In the genomic region with DNA sequence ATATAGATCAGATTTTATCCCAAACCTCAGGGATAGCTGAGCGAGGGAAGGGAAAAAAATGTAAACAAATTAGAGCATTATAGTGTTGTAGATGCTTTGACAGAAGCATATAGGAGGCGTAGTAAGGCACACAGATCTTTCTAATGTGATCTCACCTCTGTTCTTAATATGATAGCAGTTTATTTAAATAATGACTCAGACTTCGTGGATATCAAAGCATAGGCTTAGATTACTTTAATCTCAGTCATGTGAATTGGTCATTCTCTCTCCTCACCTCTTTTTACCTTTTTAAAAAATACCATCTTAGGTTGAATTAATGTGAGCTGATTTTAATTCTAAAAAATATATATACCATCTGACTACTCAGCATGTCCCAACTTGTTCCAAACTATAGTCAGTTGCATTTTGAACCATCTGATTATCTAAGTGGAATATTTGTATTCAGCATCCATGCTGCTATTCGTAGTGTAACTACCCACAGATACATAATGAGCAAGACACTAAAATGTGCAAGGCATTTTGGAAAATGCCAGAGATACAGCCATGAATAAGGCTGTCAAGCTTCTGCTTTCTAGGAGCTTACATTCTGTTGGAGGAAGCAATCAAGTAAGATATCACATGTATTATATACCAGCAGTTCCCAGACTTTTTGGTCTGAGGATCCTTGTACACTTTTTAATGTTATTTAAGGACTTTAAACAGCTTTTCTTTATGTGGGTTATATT, we compare ENCODE assay signal across 16 cellular contexts.
A peak's percentile ranks its signal among the peaks of the same experiment; 100 is the strongest.
DNase-seq lines count a peak whose midpoint lies in the region; ATAC-seq and TF ChIP-seq lines count a peak whose summit lies in the region.
"Had no signal": no experiment of that assay in that cellular context is flagged by ENCODE, and none has a peak within 500 bp of the region (broad histone marks: within the 10 kb centered on the region; RNA-seq: fewer than 3 reads in every experiment).

No MANE protein-coding gene starts in this region.

- no peak for TF ChIP-seq CTCF in foreskin keratinocyte (conservative IDR thresholded peaks at IDR 0.05)

- H3K36me3 ChIP-seq in CD8-positive, alpha-beta memory T cell (ENCODE audit: insufficient read depth, low read length) = no peaks in the 10 kb centered on the region
- H3K36me3 ChIP-seq: ovary had no signal

- CTCF ChIA-PET in CD8-positive, alpha-beta memory T cell (lab: Charles Lee) = no interaction called here

- H3K4me1 Mint-ChIP-seq in activated T-cell treated with anti-CD3 and anti-CD28 coated beads, Interleukin-2, amount 50 U/mL, for 72 hours (ENCODE audit: low read depth) = peaks cover 8% of the 10 kb centered on the region
- peaks cover 1 to 20% (median 17%) of the 10 kb centered on the region in 3 donors for H3K4me1 Mint-ChIP-seq in CD8-positive, alpha-beta memory T cell
- H3K4me1 Mint-ChIP-seq: activated CD4-positive, alpha-beta T cell treated with anti-CD3 and anti-CD28 coated beads, Interleukin-2, amount 10 ng/mL, durations not matched to agents 7 days and 5 days had no signal

- no peaks in the 10 kb centered on the region for H3K36me3 Mint-ChIP-seq in activated T-cell treated with anti-CD3 and anti-CD28 coated beads, Interleukin-2, amount 50 U/mL, for 72 hours (ENCODE audit: insufficient read depth in 2 of 2)
- H3K36me3 Mint-ChIP-seq in CD8-positive, alpha-beta memory T cell = peaks cover 0 to 2% (median 0%) of the 10 kb centered on the region in 3 donors

- H3K4me1 ChIP-seq in foreskin keratinocyte = peaks cover 26% of the 10 kb centered on the region
- no peaks in the 10 kb centered on the region for H3K4me1 ChIP-seq in CD8-positive, alpha-beta memory T cell (ENCODE audit: insufficient read depth, low read length)

- no peaks in the 10 kb centered on the region for H3K9me3 ChIP-seq in CD8-positive, alpha-beta memory T cell (ENCODE audit: low read length)
- H3K9me3 ChIP-seq: ovary had no signal

- no peak overlapping the region for H3K4me3 ChIP-seq in CD8-positive, alpha-beta memory T cell (ENCODE audit: low read length)
- H3K4me3 ChIP-seq: ovary had no signal

- POLR2A ChIA-PET in CD8-positive, alpha-beta memory T cell (lab: Charles Lee) = no interaction called here

- peak overlapping the region; percentile 61 for H3K27ac Mint-ChIP-seq in activated T-cell treated with anti-CD3 and anti-CD28 coated beads, Interleukin-2, amount 50 U/mL, for 72 hours
- H3K27ac Mint-ChIP-seq in CD8-positive, alpha-beta memory T cell = no peak overlapping the region
- H3K27ac Mint-ChIP-seq: activated CD4-positive, alpha-beta T cell treated with anti-CD3 and anti-CD28 coated beads, Interleukin-2, amount 10 ng/mL, durations not matched to agents 7 days and 5 days; activated T-cell treated with anti-CD3 and anti-CD28 coated beads, Interleukin-2, amount 50 U/mL, for 24 hours; H9; T-helper 2 cell treated with Interferon-gamma antibody and Interleukin-4, amounts not matched to agents 5 μg/mL and 100 μg/mL, for 36 hours had no signal

- H3K27ac ChIP-seq in foreskin keratinocyte = peak overlapping the region; percentile 5
- H3K27ac ChIP-seq in CD8-positive, alpha-beta memory T cell (ENCODE audit: low read depth, low read length) = no peak overlapping the region
- H3K27ac ChIP-seq: ovary had no signal

- no peak overlapping the region for H3K4me3 Mint-ChIP-seq in activated T-cell treated with anti-CD3 and anti-CD28 coated beads, Interleukin-2, amount 50 U/mL, for 72 hours
- no peak overlapping the region for H3K4me3 Mint-ChIP-seq in CD8-positive, alpha-beta memory T cell
- H3K4me3 Mint-ChIP-seq: activated CD4-positive, alpha-beta T cell treated with anti-CD3 and anti-CD28 coated beads, Interleukin-2, amount 10 ng/mL, durations not matched to agents 7 days and 5 days; activated T-cell treated with anti-CD3 and anti-CD28 coated beads, Interleukin-2, amount 50 U/mL, for 24 hours; H9; T-helper 2 cell treated with Interferon-gamma antibody and Interleukin-4, amounts not matched to agents 5 μg/mL and 100 μg/mL, for 36 hours had no signal

- no peaks in the 10 kb centered on the region for H3K9me3 Mint-ChIP-seq in activated T-cell treated with anti-CD3 and anti-CD28 coated beads, Interleukin-2, amount 50 U/mL, for 72 hours
- no peaks in the 10 kb centered on the region for H3K9me3 Mint-ChIP-seq in CD8-positive, alpha-beta memory T cell
- H3K9me3 Mint-ChIP-seq: activated CD4-positive, alpha-beta T cell treated with anti-CD3 and anti-CD28 coated beads, Interleukin-2, amount 10 ng/mL, durations not matched to agents 7 days and 5 days; activated T-cell treated with anti-CD3 and anti-CD28 coated beads, Interleukin-2, amount 50 U/mL, for 24 hours; H9; T-helper 2 cell treated with Interferon-gamma antibody and Interleukin-4, amounts not matched to agents 5 μg/mL and 100 μg/mL, for 36 hours had no signal

- no peaks in the 10 kb centered on the region for H3K27me3 ChIP-seq in foreskin keratinocyte
- H3K27me3 ChIP-seq in CD8-positive, alpha-beta memory T cell (ENCODE audit: insufficient read depth, low read length, poor library complexity, severe bottlenecking) = no peaks in the 10 kb centered on the region
- H3K27me3 ChIP-seq: ovary had no signal

- DNase-seq in activated T-cell treated with anti-CD3 and anti-CD28 coated beads, Interleukin-2, amount 50 U/mL, for 72 hours = no peak
- no peak for DNase-seq in activated T-cell treated with anti-CD3 and anti-CD28 coated beads, Interleukin-2, amount 50 U/mL, for 48 hours
- peak in 1 of 2 donors; percentile 52 for DNase-seq in foreskin keratinocyte
- no peak for DNase-seq in CD8-positive, alpha-beta memory T cell
- DNase-seq in EL = no peak
- DNase-seq: activated CD4-positive, alpha-beta T cell treated with anti-CD3 and anti-CD28 coated beads, Interleukin-2, amount 10 ng/mL, durations not matched to agents 7 days and 5 days; activated T-cell treated with anti-CD3 and anti-CD28 coated beads, Interleukin-2, amount 50 U/mL, for 24 hours; H9; NCI-H1092; NCI-H524; RPMI8226 had no signal

- ATAC-seq in activated T-cell treated with anti-CD3 and anti-CD28 coated beads, Interleukin-2, amount 50 U/mL, for 72 hours (replicated peaks in 1 of 2) = no peak
- ATAC-seq in SK-N-SH treated with all-trans-retinoic acid at 6 μM for 48 hours = peak; percentile 38
- peak; percentile 71 for ATAC-seq in foreskin keratinocyte
- no peak for ATAC-seq in HG03039 (IDR thresholded peaks at IDR 0.05; ENCODE audit: unreplicated experiment)
- ATAC-seq in GM21381 (IDR thresholded peaks at IDR 0.05; ENCODE audit: unreplicated experiment) = no peak

- no peaks in the 10 kb centered on the region for H3K27me3 Mint-ChIP-seq in activated T-cell treated with anti-CD3 and anti-CD28 coated beads, Interleukin-2, amount 50 U/mL, for 72 hours (ENCODE audit: low read depth)
- no peaks in the 10 kb centered on the region for H3K27me3 Mint-ChIP-seq in CD8-positive, alpha-beta memory T cell
- H3K27me3 Mint-ChIP-seq: activated CD4-positive, alpha-beta T cell treated with anti-CD3 and anti-CD28 coated beads, Interleukin-2, amount 10 ng/mL, durations not matched to agents 7 days and 5 days; activated T-cell treated with anti-CD3 and anti-CD28 coated beads, Interleukin-2, amount 50 U/mL, for 24 hours had no signal

TF ChIP-seq in SK-N-SH treated with all-trans-retinoic acid at 6 μM for 48 hours, 23 proteins besides CTCF, POLR2A, EP300 and RAD21:
- no peak for TF ChIP-seq ZNF70 (CRISPR knock-in tag; IDR thresholded peaks at IDR 0.05)
- no peak for TF ChIP-seq ZFP30 (CRISPR knock-in tag; IDR thresholded peaks at IDR 0.05)

Comparison
In these comparisons a context has a peak if more than half of its experiments do, and no peak if none do; other contexts are left out.
1. ATAC-seq: peak in SK-N-SH treated with all-trans-retinoic acid at 6 μM for 48 hours (single experiment) and foreskin keratinocyte (single experiment); none in activated T-cell treated with anti-CD3 and anti-CD28 coated beads, Interleukin-2, amount 50 U/mL, for 72 hours (0 of 2), HG03039 (single experiment) and GM21381 (single experiment).